In the genomic region with DNA sequence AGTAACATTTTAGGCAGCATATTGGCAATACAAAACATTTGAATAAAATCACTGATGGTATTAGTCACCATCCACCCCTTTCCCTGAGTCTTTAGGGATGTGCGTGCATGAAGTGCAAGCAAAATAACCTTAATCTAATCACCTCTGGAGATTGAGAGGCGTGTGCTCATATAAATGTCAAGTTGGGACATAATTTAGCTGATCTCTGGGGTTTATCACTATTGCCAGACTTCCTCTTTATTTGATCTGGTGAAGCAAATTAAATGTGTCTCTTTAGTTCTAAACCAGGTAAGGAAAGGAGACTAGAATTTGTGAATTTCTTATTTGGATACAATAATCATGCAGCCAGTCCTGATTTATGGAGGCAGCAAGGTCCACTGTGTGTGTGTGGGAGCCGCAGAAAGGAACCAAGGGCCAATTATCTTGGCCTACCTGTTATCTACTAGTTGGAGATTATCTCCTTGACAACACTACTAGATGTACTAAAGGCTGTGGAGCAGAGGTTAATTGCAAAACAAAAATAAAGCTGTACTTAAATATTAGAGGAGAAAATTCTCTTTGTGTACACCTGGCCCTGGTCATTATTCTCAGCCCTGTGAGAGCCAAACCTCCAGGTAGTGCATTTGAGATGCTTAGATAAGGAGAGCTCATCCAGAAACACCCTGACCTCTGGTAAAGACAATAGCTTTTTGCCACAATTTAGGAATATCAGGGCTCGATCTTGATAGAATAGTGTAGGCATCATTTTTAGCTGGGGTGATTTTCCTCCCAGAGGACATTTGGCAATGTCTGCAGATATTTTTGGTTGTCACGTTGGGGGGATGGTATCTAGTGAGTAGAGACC, we compare ENCODE assay signal across 28 cellular contexts.
DNase-seq lines count a peak whose midpoint lies in the region; ATAC-seq and TF ChIP-seq lines count a peak whose summit lies in the region.
"Had no signal": no experiment of that assay in that cellular context is flagged by ENCODE, and none has a peak within 500 bp of the region (broad histone marks: within the 10 kb centered on the region; RNA-seq: fewer than 3 reads in every experiment).

No MANE protein-coding gene starts in this region.

- no peaks in the 10 kb centered on the region for H3K36me3 Mint-ChIP-seq in GM23338 (ENCODE audit: low read depth)
- H3K36me3 Mint-ChIP-seq: activated naive CD8-positive, alpha-beta T cell treated with anti-CD3 and anti-CD28 coated beads, Interleukin-2, amount 10 ng/mL, durations not matched to agents 7 days and 5 days had no signal

- H2AFZ ChIP-seq in GM23338 = peak overlapping the region; percentile 19; the same call in 1 of the 2 replicates
- no peak overlapping the region for H2AFZ ChIP-seq in MM.1S (ENCODE audit: low read length)

- no peaks in the 10 kb centered on the region for H3K9me3 Mint-ChIP-seq in GM23338
- H3K9me3 Mint-ChIP-seq: activated CD4-positive, alpha-beta memory T cell treated with anti-CD3 and anti-CD28 coated beads, Interleukin-2, amount 10 ng/mL, durations not matched to agents 7 days and 5 days; activated naive CD8-positive, alpha-beta T cell treated with anti-CD3 and anti-CD28 coated beads, Interleukin-2, amount 10 ng/mL, durations not matched to agents 7 days and 5 days; central memory CD8-positive, alpha-beta T cell; stimulated activated naive CD8-positive, alpha-beta T cell treated with anti-CD3 and anti-CD28 coated beads, Interleukin-15, amount 100 ng/mL, for 72 hours had no signal

- DNase-seq in GM23338 (ENCODE audit: low spot score) (no peak), NCI-H146 (lab: John Stamatoyannopoulos, UW) (peak; percentile 59), OCI-M1 (lab: John Stamatoyannopoulos, UW) (peak; percentile 74), foreskin keratinocyte (no peak), HT-29 (ENCODE audit: low spot score) (no peak), MM.1S (no peak), DMS114 treated with DMSO at 0.1 percent for 48 hours (lab: John Stamatoyannopoulos, UW; ENCODE audit: unreplicated experiment) (no peak)
- DNase-seq: ACHN; activated CD4-positive, alpha-beta memory T cell treated with anti-CD3 and anti-CD28 coated beads, Interleukin-2, amount 10 ng/mL, durations not matched to agents 7 days and 5 days; activated naive CD8-positive, alpha-beta T cell treated with anti-CD3 and anti-CD28 coated beads, Interleukin-2, amount 10 ng/mL, durations not matched to agents 7 days and 5 days; COR-L47; dermis blood vessel endothelial cell; DND-41; NCI-H2029; NCI-H446 treated with DMSO at 0.1 percent for 48 hours; sigmoid colon; stimulated activated CD4-positive, alpha-beta T cell treated with anti-CD3 and anti-CD28 coated beads, Interleukin-15, amount 100 ng/mL, for 24 hours; stimulated activated naive CD8-positive, alpha-beta T cell treated with anti-CD3 and anti-CD28 coated beads, Interleukin-15, amount 100 ng/mL, for 72 hours; tibial artery had no signal

- H3K9me2 ChIP-seq in GM23338 (ENCODE audit: insufficient read depth) (0 out of 2 replicates have a peak, but pooled peaks cover 9% of the 10 kb centered on the region), MM.1S (replicated peaks; ENCODE audit: insufficient read depth, low read length) (no peaks in the 10 kb centered on the region)

- H3K4me1 ChIP-seq in GM23338 (ENCODE audit: insufficient read depth) = 0 out of 2 replicates have a peak, but pooled peaks cover 3% of the 10 kb centered on the region
- no peaks in the 10 kb centered on the region for H3K4me1 ChIP-seq in foreskin keratinocyte
- no peaks in the 10 kb centered on the region for H3K4me1 ChIP-seq in MM.1S (ENCODE audit: low read length)
- H3K4me1 ChIP-seq: prostate gland, sigmoid colon, tibial artery had no signal

- no peaks in the 10 kb centered on the region for H3K27me3 Mint-ChIP-seq in GM23338 (ENCODE audit: insufficient read depth, low read depth, poor library complexity)
- H3K27me3 Mint-ChIP-seq: central memory CD8-positive, alpha-beta T cell had no signal

- ATAC-seq in GM23338 (no peak), foreskin keratinocyte (peak; percentile 27), GM19395 (IDR thresholded peaks at IDR 0.05; ENCODE audit: unreplicated experiment) (no peak)
- ATAC-seq: HCT116; stimulated activated naive CD8-positive, alpha-beta T cell treated with anti-CD3 and anti-CD28 coated beads, Interleukin-15, amount 100 ng/mL, for 72 hours had no signal

- H3K27ac ChIP-seq in GM23338 (ENCODE audit: low read depth) = no peak overlapping the region
- no peak overlapping the region for H3K27ac ChIP-seq in foreskin keratinocyte
- H3K27ac ChIP-seq in MM.1S (ENCODE audit: low read length) = no peak overlapping the region
- H3K27ac ChIP-seq: BLaER1, neutrophil, prostate gland, RWPE1, sigmoid colon, SK-N-MC, tibial artery had no signal

- H3K4me1 Mint-ChIP-seq in GM23338 = 0 out of 3 replicates have a peak, but pooled peaks cover 5% of the 10 kb centered on the region
- H3K4me1 Mint-ChIP-seq: activated CD4-positive, alpha-beta memory T cell treated with anti-CD3 and anti-CD28 coated beads, Interleukin-2, amount 10 ng/mL, durations not matched to agents 7 days and 5 days; activated naive CD8-positive, alpha-beta T cell treated with anti-CD3 and anti-CD28 coated beads, Interleukin-2, amount 10 ng/mL, durations not matched to agents 7 days and 5 days; central memory CD8-positive, alpha-beta T cell; stimulated activated naive CD8-positive, alpha-beta T cell treated with anti-CD3 and anti-CD28 coated beads, Interleukin-15, amount 100 ng/mL, for 72 hours had no signal

- H3K4me2 ChIP-seq in GM23338 = no peak overlapping the region
- H3K4me2 ChIP-seq in MM.1S (ENCODE audit: low read depth, low read length) = no peak overlapping the region
- H3K4me2 ChIP-seq: BLaER1 had no signal

- no peak overlapping the region for H3K4me3 Mint-ChIP-seq in GM23338
- H3K4me3 Mint-ChIP-seq: activated CD4-positive, alpha-beta memory T cell treated with anti-CD3 and anti-CD28 coated beads, Interleukin-2, amount 10 ng/mL, durations not matched to agents 7 days and 5 days; activated naive CD8-positive, alpha-beta T cell treated with anti-CD3 and anti-CD28 coated beads, Interleukin-2, amount 10 ng/mL, durations not matched to agents 7 days and 5 days; central memory CD8-positive, alpha-beta T cell; stimulated activated naive CD8-positive, alpha-beta T cell treated with anti-CD3 and anti-CD28 coated beads, Interleukin-15, amount 100 ng/mL, for 72 hours had no signal

- H3K9me3 ChIP-seq in MM.1S (replicated peaks; ENCODE audit: insufficient read depth, low read length) = no peaks in the 10 kb centered on the region
- H3K9me3 ChIP-seq: BLaER1, neutrophil, prostate gland, sigmoid colon, tibial artery had no signal

- no peaks in the 10 kb centered on the region for H3F3A ChIP-seq in GM23338 (replicated peaks; ENCODE audit: low read depth)
- H3F3A ChIP-seq in MM.1S (ENCODE audit: insufficient read depth, low read length) = no peaks in the 10 kb centered on the region

- H3K79me2 ChIP-seq in GM23338 (replicated peaks; ENCODE audit: insufficient read depth) (no peaks in the 10 kb centered on the region), MM.1S (ENCODE audit: low read length) (no peaks in the 10 kb centered on the region)

- H3K4me3 ChIP-seq in GM23338 (no peak overlapping the region), MM.1S (ENCODE audit: low read length) (no peak overlapping the region)
- H3K4me3 ChIP-seq: BLaER1, lung, prostate gland, sigmoid colon, SK-N-MC, tibial artery had no signal

- TF ChIP-seq CTCF in GM23338 (conservative IDR thresholded peaks at IDR 0.05; ENCODE audit: low read depth in 2 of 2) (no peak), foreskin keratinocyte (conservative IDR thresholded peaks at IDR 0.05) (no peak), MM.1S (IDR thresholded peaks at IDR 0.05; ENCODE audit: low read length) (no peak)

- H3K27ac Mint-ChIP-seq in GM23338 = no peak overlapping the region
- H3K27ac Mint-ChIP-seq: activated CD4-positive, alpha-beta memory T cell treated with anti-CD3 and anti-CD28 coated beads, Interleukin-2, amount 10 ng/mL, durations not matched to agents 7 days and 5 days; activated naive CD8-positive, alpha-beta T cell treated with anti-CD3 and anti-CD28 coated beads, Interleukin-2, amount 10 ng/mL, durations not matched to agents 7 days and 5 days; stimulated activated naive CD8-positive, alpha-beta T cell treated with anti-CD3 and anti-CD28 coated beads, Interleukin-15, amount 100 ng/mL, for 72 hours had no signal

- no peak overlapping the region for H3K9ac ChIP-seq in MM.1S (ENCODE audit: low read length)
- H3K9ac ChIP-seq: BLaER1 had no signal

- H4K20me1 ChIP-seq in GM23338 (replicated peaks; ENCODE audit: insufficient read depth) = no peaks in the 10 kb centered on the region
- H4K20me1 ChIP-seq in MM.1S (ENCODE audit: insufficient read depth, low read length) = no peaks in the 10 kb centered on the region
- H4K20me1 ChIP-seq: BLaER1 had no signal

- H3K36me3 ChIP-seq in GM23338 (ENCODE audit: insufficient read depth) = no peaks in the 10 kb centered on the region
- no peaks in the 10 kb centered on the region for H3K36me3 ChIP-seq in MM.1S (replicated peaks; ENCODE audit: insufficient read depth, low read length)
- H3K36me3 ChIP-seq: BLaER1, neutrophil, prostate gland, sigmoid colon, tibial artery had no signal

- H3K27me3 ChIP-seq in GM23338 (ENCODE audit: insufficient read depth) (no peaks in the 10 kb centered on the region), foreskin keratinocyte (peaks cover 21% of the 10 kb centered on the region), MM.1S (replicated peaks; ENCODE audit: insufficient read depth, low read length) (no peaks in the 10 kb centered on the region)
- H3K27me3 ChIP-seq: BLaER1, neutrophil, sigmoid colon had no signal

Comparison
In these comparisons a context has a peak if more than half of its experiments do, and no peak if none do; other contexts are left out.
1. DNase-seq: peak in NCI-H146 (single experiment) and OCI-M1 (single experiment); none in GM23338 (single experiment), foreskin keratinocyte (0 of 2), HT-29 (single experiment), MM.1S (single experiment) and DMS114 treated with DMSO at 0.1 percent for 48 hours (single experiment).